26 cellular contexts compared by ENCODE assay signal in the genomic region with DNA sequence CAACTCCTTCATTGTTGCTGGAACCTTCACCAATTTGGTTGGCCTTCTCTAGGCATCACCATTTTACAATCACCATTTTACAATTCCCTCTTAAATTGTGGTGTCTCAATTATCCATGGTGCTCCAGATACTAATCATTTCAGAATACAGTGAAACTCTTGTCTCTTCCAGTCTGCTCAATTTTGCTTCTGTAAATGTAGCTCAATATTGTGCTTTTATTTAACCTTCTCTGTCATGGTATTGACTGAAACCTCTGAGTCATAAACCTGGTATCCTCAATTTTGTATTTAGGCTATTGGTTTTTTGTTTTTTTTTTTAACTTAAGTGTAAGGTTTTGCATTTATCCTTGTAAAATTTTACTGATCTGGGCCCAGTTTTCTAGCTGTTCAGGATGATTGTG. TPM values are rescaled to one million over a fixed set of nuclear protein-coding genes. Genes with fewer than 3 reads are reported as not detected.
DNase-seq lines count a peak whose midpoint lies in the region; ATAC-seq and TF ChIP-seq lines count a peak whose summit lies in the region.
"Had no signal": no experiment of that assay in that cellular context is flagged by ENCODE, and none has a peak within 500 bp of the region (broad histone marks: within the 10 kb centered on the region; RNA-seq: fewer than 3 reads in every experiment).

No MANE protein-coding gene starts in this region.

- TF ChIP-seq RAD21 in SK-N-SH (IDR thresholded peaks at IDR 0.05; ENCODE audit: low read length), result no peak

- H2AFZ ChIP-seq in SK-N-SH (ENCODE audit: low read depth), result no peak overlapping the region

- H3K9me3 ChIP-seq in SK-N-SH (no peaks in the 10 kb centered on the region), adipocyte (ENCODE audit: control insufficient read depth, low read length) (no peaks in the 10 kb centered on the region), vagina (no peaks in the 10 kb centered on the region), stomach (no peaks in the 10 kb centered on the region)
- H3K9me3 ChIP-seq: colonic mucosa, gastroesophageal sphincter, neutrophil had no signal

- H3K27me3 ChIP-seq in SK-N-SH (ENCODE audit: insufficient read depth) (no peaks in the 10 kb centered on the region), adipocyte (replicated peaks; ENCODE audit: control insufficient read depth, insufficient read depth, low read length) (no peaks in the 10 kb centered on the region), foreskin keratinocyte (no peaks in the 10 kb centered on the region), vagina (no peaks in the 10 kb centered on the region), stomach (no peaks in the 10 kb centered on the region)
- H3K27me3 ChIP-seq: colonic mucosa, gastroesophageal sphincter, neutrophil had no signal

- H3K4me2 ChIP-seq in SK-N-SH, result no peak overlapping the region

- H3K79me2 ChIP-seq in SK-N-SH (ENCODE audit: insufficient read depth), result no peaks in the 10 kb centered on the region

- H3K4me3 ChIP-seq in SK-N-SH (ENCODE audit: low read depth in 2 of 2, low read length in 1 of 2) (no peak overlapping the region), adipocyte (ENCODE audit: low read length) (no peak overlapping the region), vagina (no peak overlapping the region), stomach (no peak overlapping the region)
- H3K4me3 ChIP-seq: colonic mucosa, gastroesophageal sphincter, SK-N-MC had no signal

- TF ChIP-seq POLR2A in vagina (IDR thresholded peaks at IDR 0.05) (no peak), stomach (IDR thresholded peaks at IDR 0.05) (no peak)

- no peaks in the 10 kb centered on the region for H3K9me2 ChIP-seq in SK-N-SH

- intact Hi-C loops in vagina (cut with DNase I), result no loop called here
- intact Hi-C loops in stomach (cut with DNase I; ENCODE audit: low total_unique reads), result no loop called here

- no peak for DNase-seq in SK-N-SH
- peak; percentile 32 for DNase-seq in adipocyte (ENCODE audit: low read depth)
- no peak for DNase-seq in foreskin keratinocyte
- DNase-seq in vagina (ENCODE audit: extremely low spot score in 2 of 2), result no peak
- no peak for DNase-seq in stomach
- DNase-seq: 8988T; activated CD4-positive, alpha-beta T cell treated with anti-CD3 and anti-CD28 coated beads for 4 hours; activated T-cell treated with anti-CD3 and anti-CD28 coated beads, Interleukin-2, amount 50 U/mL, for 4 hours; colonic mucosa; effector memory CD4-positive, alpha-beta T cell; hippocampal formation; naive B cell; NCI-H1092 treated with DMSO at 0.1 percent for 48 hours; NCI-H187 treated with DMSO at 0.1 percent for 48 hours; NCI-H526; stimulated activated CD4-positive, alpha-beta T cell treated with anti-CD3 and anti-CD28 coated beads, Interleukin-15, amount 100 ng/mL, for 24 hours; stimulated activated naive B cell treated with anti-CD40 and anti-IgM and Interleukin-4, amounts not matched to agents 10 μg/mL and 1 μg/mL and 100 μg/mL, for 72 hours; T-helper 2 cell had no signal

- H3K4me1 ChIP-seq in SK-N-SH (ENCODE audit: control insufficient read depth in 1 of 2, insufficient read depth in 2 of 2, low read depth in 1 of 2, low read length in 1 of 2) (peaks cover 30 to 32% of the 10 kb centered on the region in 2 experiments), adipocyte (ENCODE audit: control insufficient read depth, insufficient read depth, low read length) (peaks cover 31% of the 10 kb centered on the region), foreskin keratinocyte (peaks cover 32% of the 10 kb centered on the region), vagina (peaks cover 27% of the 10 kb centered on the region), stomach (peaks cover 0 to 12% (median 8%) of the 10 kb centered on the region in 4 donors)

- POLR2A ChIA-PET in SK-N-SH (lab: Yijun Ruan, JAX), result no interaction called here

- CTCF ChIA-PET in SK-N-SH (lab: Yijun Ruan, JAX), result interaction anchor here (1.3 kb wide), 1 partner anchor 235 kb away, joined by 3 read pairs; no protein-coding TSS in a partner anchor

- H3K9ac ChIP-seq in SK-N-SH (no peak overlapping the region), adipocyte (ENCODE audit: low read length) (no peak overlapping the region)

- ATAC-seq in SK-N-SH treated with all-trans-retinoic acid at 6 μM for 48 hours (no peak), foreskin keratinocyte (no peak), HG02763 (IDR thresholded peaks at IDR 0.05; ENCODE audit: unreplicated experiment) (no peak), HG02610 (IDR thresholded peaks at IDR 0.05; ENCODE audit: unreplicated experiment) (no peak)
- ATAC-seq: activated T-cell treated with anti-CD3 and anti-CD28 coated beads, Interleukin-2, amount 50 U/mL, for 4 hours; gastroesophageal sphincter; left lobe of liver; sciatic nerve; stimulated activated naive B cell treated with anti-CD40 and anti-IgM and Interleukin-4, amounts not matched to agents 10 μg/mL and 1 μg/mL and 100 μg/mL, for 72 hours had no signal

- TF ChIP-seq EP300 in SK-N-SH (IDR thresholded peaks at IDR 0.05; ENCODE audit: borderline replicate concordance in 1 of 2, low read depth in 1 of 2, low read length in 1 of 2) (no peak), stomach (IDR thresholded peaks at IDR 0.05) (no peak)

- TF ChIP-seq CTCF in SK-N-SH (IDR thresholded peaks at IDR 0.05) (no peak), foreskin keratinocyte (conservative IDR thresholded peaks at IDR 0.05) (no peak), vagina (IDR thresholded peaks at IDR 0.05) (no peak), stomach (IDR thresholded peaks at IDR 0.05) (no peak)

- H3K36me3 ChIP-seq in SK-N-SH (replicated peaks in 1 of 2; ENCODE audit: control insufficient read depth in 1 of 2, insufficient read depth in 2 of 2, low read length in 1 of 2) (peaks cover 39 to 51% of the 10 kb centered on the region in 2 experiments), adipocyte (ENCODE audit: control insufficient read depth, insufficient read depth, low read length, severe bottlenecking) (peaks cover 41% of the 10 kb centered on the region), vagina (peaks cover 0 to 17% of the 10 kb centered on the region in 2 donors), stomach (peaks cover 7 to 92% (median 66%) of the 10 kb centered on the region in 4 donors)
- H3K36me3 ChIP-seq: colonic mucosa had no signal

- no peaks in the 10 kb centered on the region for H4K20me1 ChIP-seq in SK-N-SH (ENCODE audit: insufficient read depth)

- H3F3A ChIP-seq in SK-N-SH (replicated peaks; ENCODE audit: insufficient read depth), result peaks cover 32% of the 10 kb centered on the region

- H3K27ac ChIP-seq in SK-N-SH (ENCODE audit: low read depth in 2 of 2, low read length in 1 of 2) (peak overlapping the region; percentile 86 to 90; a peak in 3 of 4 replicates), foreskin keratinocyte (peak overlapping the region; percentile 6), vagina (peak overlapping the region; percentile 74), stomach (no peak overlapping the region)
- H3K27ac ChIP-seq: neutrophil had no signal

TF ChIP-seq in SK-N-SH, 30 proteins besides CTCF, POLR2A, EP300 and RAD21 (continues in another document):
- TF ChIP-seq PBX3 (IDR thresholded peaks at IDR 0.05) (no peak), FOSL2 (IDR thresholded peaks at IDR 0.05; ENCODE audit: borderline replicate concordance, low read depth) (peak; percentile 25; the same call in 1 of the 2 replicates), TCF12 (IDR thresholded peaks at IDR 0.05) (no peak), YY1 (IDR thresholded peaks at IDR 0.05; ENCODE audit: low read depth) (no peak), MEF2A (IDR thresholded peaks at IDR 0.05; ENCODE audit: borderline replicate concordance, low read depth) (no peak), NFIC (IDR thresholded peaks at IDR 0.05; ENCODE audit: borderline replicate concordance) (no peak)

TF ChIP-seq in SK-N-SH treated with all-trans-retinoic acid at 6 μM for 48 hours, 23 proteins besides CTCF, POLR2A, EP300 and RAD21 (continues in another document):
- TF ChIP-seq ZFP3 (CRISPR knock-in tag; IDR thresholded peaks at IDR 0.05), result no peak
- TF ChIP-seq ZNF8 (CRISPR knock-in tag; IDR thresholded peaks at IDR 0.05), result no peak
- no peak for TF ChIP-seq BACH2 (CRISPR knock-in tag; IDR thresholded peaks at IDR 0.05; ENCODE audit: borderline replicate concordance)
- TF ChIP-seq SNAI2 (CRISPR knock-in tag; IDR thresholded peaks at IDR 0.05), result no peak
- TF ChIP-seq RARB (CRISPR knock-in tag; IDR thresholded peaks at IDR 0.05), result no peak
- TF ChIP-seq TOX (CRISPR knock-in tag; IDR thresholded peaks at IDR 0.05; ENCODE audit: borderline replicate concordance), result no peak
- TF ChIP-seq ZNF70 (CRISPR knock-in tag; IDR thresholded peaks at IDR 0.05), result no peak
- TF ChIP-seq ZFP30 (CRISPR knock-in tag; IDR thresholded peaks at IDR 0.05), result no peak

RNA-seq across cellular contexts. Expression of gene STRADB, which starts 16.1 kb away (rescaled TPM):
- polyA plus RNA-seq in SK-N-SH (2012; rRNA removed) (27.0 and 33.6 TPM in 2 replicates), foreskin keratinocyte (11.8 and 15.4 TPM in 2 replicates), stomach (10 to 100 TPM in 2 of 3 donors, 1 to 10 TPM in 1; 7.9 to 12.3 (median 11.5) TPM)
- polyA plus RNA-seq in SK-N-SH (2012; cell fraction: cytosol; rRNA removed), result 36.9 and 37.8 TPM in 2 replicates
- polyA plus RNA-seq in SK-N-SH (2012; cell fraction: nucleus; rRNA removed), result 22.3 and 42.9 TPM in 2 replicates
- total RNA-seq in foreskin keratinocyte (19.0 and 19.7 TPM in 2 replicates), vagina (9.6 TPM), stomach (10 to 100 TPM; 11.4 to 93.4 (median 35.1) TPM)

RNA-seq across cellular contexts. Expression of gene TRAK2, which starts 16.4 kb away (rescaled TPM):
- polyA plus RNA-seq in SK-N-SH (2012; rRNA removed) (10.4 and 14.6 TPM in 2 replicates), foreskin keratinocyte (2.8 and 3.2 TPM in 2 replicates), stomach (10 to 100 TPM in 2 of 3 donors, 1 to 10 TPM in 1; 8.2 to 46.8 (median 32.1) TPM)
- polyA plus RNA-seq in SK-N-SH (2012; cell fraction: cytosol; rRNA removed), result 15.7 and 16.1 TPM in 2 replicates
- polyA plus RNA-seq in SK-N-SH (2012; cell fraction: nucleus; rRNA removed), result 7.5 and 14.7 TPM in 2 replicates
- total RNA-seq in foreskin keratinocyte (11.7 and 12.5 TPM in 2 replicates), vagina (25.8 TPM), stomach (10 to 100 TPM; 16.9 to 43.1 (median 22.3) TPM)

Comparison
In these comparisons a context has a peak if more than half of its experiments do, and no peak if none do; other contexts are left out.
1. H3K27ac ChIP-seq: peak in SK-N-SH (2 of 2), foreskin keratinocyte (single experiment) and vagina (single experiment); none in stomach (0 of 5).